In the genomic region with DNA sequence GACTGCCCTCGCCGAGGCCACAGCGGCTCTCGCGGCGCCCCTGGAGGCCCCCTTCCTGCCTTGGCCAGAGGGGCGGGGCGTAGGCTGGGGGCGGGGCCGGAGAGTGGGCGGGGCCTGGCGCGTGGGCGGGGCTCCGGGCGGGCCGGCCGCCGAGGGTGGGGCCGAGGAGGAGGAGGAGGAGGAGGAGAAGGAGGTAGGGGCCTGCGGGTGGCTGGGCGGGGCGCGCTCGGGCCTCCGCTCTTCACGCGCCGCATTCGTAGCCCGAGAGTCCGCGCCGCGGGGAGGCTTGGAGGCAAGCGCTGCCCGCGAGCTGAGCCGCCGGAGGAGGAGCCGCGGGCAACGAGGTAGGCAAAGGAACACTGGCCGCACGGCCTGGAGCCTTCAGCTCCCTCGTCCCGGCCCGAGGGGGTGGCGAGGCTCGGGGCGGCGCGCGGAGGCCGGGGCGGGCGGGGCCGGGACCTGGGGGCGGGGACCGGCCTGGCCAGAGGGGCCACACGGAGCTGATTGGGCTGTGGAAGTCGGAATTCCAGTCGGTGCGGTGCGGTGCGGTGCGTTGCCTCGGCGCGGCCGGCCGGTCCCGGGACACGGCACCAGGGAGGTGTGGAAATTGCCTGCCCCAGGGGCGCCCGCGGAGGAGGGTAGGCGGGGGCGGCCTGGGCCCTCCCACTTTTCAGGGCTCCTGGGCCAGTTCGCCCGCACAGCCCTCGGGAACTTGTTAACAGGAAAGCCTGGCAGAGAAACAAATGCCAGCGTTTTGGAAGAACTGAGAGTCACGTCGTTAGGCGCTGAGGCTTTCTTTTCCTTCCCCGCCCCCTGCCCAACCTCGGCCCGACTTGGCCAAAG, we compare ENCODE assay signal across 1 cellular context.
TF ChIP-seq lines count a peak whose summit lies in the region.

A gene with protein sequence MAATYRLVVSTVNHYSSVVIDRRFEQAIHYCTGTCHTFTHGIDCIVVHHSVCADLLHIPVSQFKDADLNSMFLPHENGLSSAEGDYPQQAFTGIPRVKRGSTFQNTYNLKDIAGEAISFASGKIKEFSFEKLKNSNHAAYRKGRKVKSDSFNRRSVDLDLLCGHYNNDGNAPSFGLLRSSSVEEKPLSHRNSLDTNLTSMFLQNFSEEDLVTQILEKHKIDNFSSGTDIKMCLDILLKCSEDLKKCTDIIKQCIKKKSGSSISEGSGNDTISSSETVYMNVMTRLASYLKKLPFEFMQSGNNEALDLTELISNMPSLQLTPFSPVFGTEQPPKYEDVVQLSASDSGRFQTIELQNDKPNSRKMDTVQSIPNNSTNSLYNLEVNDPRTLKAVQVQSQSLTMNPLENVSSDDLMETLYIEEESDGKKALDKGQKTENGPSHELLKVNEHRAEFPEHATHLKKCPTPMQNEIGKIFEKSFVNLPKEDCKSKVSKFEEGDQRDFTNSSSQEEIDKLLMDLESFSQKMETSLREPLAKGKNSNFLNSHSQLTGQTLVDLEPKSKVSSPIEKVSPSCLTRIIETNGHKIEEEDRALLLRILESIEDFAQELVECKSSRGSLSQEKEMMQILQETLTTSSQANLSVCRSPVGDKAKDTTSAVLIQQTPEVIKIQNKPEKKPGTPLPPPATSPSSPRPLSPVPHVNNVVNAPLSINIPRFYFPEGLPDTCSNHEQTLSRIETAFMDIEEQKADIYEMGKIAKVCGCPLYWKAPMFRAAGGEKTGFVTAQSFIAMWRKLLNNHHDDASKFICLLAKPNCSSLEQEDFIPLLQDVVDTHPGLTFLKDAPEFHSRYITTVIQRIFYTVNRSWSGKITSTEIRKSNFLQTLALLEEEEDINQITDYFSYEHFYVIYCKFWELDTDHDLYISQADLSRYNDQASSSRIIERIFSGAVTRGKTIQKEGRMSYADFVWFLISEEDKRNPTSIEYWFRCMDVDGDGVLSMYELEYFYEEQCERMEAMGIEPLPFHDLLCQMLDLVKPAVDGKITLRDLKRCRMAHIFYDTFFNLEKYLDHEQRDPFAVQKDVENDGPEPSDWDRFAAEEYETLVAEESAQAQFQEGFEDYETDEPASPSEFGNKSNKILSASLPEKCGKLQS (N-terminal part only) (plus strand): TSS at position 223 of the 843 bp plus-strand sequence. CDS start 35,771 bp downstream, outside the sequence.

TF ChIP-seq in SK-N-SH, 30 proteins besides CTCF, POLR2A, EP300 and RAD21 (continued from another document):
- TF ChIP-seq, protein P1, sequence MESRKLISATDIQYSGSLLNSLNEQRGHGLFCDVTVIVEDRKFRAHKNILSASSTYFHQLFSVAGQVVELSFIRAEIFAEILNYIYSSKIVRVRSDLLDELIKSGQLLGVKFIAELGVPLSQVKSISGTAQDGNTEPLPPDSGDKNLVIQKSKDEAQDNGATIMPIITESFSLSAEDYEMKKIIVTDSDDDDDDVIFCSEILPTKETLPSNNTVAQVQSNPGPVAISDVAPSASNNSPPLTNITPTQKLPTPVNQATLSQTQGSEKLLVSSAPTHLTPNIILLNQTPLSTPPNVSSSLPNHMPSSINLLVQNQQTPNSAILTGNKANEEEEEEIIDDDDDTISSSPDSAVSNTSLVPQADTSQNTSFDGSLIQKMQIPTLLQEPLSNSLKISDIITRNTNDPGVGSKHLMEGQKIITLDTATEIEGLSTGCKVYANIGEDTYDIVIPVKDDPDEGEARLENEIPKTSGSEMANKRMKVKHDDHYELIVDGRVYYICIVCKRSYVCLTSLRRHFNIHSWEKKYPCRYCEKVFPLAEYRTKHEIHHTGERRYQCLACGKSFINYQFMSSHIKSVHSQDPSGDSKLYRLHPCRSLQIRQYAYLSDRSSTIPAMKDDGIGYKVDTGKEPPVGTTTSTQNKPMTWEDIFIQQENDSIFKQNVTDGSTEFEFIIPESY (IDR thresholded peaks at IDR 0.05; ENCODE audit: borderline replicate concordance, low read depth): no peak
- TF ChIP-seq GABPA (IDR thresholded peaks at IDR 0.05; ENCODE audit: low read depth): no peak
- TF ChIP-seq NFIC (IDR thresholded peaks at IDR 0.05; ENCODE audit: borderline replicate concordance): no peak; the same call in 1 of the 2 replicates
- TF ChIP-seq MXI1 (IDR thresholded peaks at IDR 0.05; ENCODE audit: low read depth, low read length): no peak
- TF ChIP-seq RXRA (IDR thresholded peaks at IDR 0.05; ENCODE audit: borderline replicate concordance, low read depth): no peak
- TF ChIP-seq TEAD4 (IDR thresholded peaks at IDR 0.05; ENCODE audit: borderline replicate concordance, insufficient read depth): no peak
- peak; percentile 36; the same call in 1 of the 2 replicates for TF ChIP-seq POLR2AphosphoS5 (IDR thresholded peaks at IDR 0.05; ENCODE audit: low read depth, low read length)
- TF ChIP-seq ELF1 (IDR thresholded peaks at IDR 0.05): no peak
- TF ChIP-seq TCF12 (IDR thresholded peaks at IDR 0.05): no peak
- TF ChIP-seq CHD2 (IDR thresholded peaks at IDR 0.05; ENCODE audit: low read length, partially characterized antibody): no peak
- no peak for TF ChIP-seq FOXJ3 (CRISPR knock-in tag; IDR thresholded peaks at IDR 0.05)
- TF ChIP-seq EZH2phosphoT487 (IDR thresholded peaks at IDR 0.05; ENCODE audit: borderline replicate concordance, low read depth): no peak
- TF ChIP-seq, protein P2, sequence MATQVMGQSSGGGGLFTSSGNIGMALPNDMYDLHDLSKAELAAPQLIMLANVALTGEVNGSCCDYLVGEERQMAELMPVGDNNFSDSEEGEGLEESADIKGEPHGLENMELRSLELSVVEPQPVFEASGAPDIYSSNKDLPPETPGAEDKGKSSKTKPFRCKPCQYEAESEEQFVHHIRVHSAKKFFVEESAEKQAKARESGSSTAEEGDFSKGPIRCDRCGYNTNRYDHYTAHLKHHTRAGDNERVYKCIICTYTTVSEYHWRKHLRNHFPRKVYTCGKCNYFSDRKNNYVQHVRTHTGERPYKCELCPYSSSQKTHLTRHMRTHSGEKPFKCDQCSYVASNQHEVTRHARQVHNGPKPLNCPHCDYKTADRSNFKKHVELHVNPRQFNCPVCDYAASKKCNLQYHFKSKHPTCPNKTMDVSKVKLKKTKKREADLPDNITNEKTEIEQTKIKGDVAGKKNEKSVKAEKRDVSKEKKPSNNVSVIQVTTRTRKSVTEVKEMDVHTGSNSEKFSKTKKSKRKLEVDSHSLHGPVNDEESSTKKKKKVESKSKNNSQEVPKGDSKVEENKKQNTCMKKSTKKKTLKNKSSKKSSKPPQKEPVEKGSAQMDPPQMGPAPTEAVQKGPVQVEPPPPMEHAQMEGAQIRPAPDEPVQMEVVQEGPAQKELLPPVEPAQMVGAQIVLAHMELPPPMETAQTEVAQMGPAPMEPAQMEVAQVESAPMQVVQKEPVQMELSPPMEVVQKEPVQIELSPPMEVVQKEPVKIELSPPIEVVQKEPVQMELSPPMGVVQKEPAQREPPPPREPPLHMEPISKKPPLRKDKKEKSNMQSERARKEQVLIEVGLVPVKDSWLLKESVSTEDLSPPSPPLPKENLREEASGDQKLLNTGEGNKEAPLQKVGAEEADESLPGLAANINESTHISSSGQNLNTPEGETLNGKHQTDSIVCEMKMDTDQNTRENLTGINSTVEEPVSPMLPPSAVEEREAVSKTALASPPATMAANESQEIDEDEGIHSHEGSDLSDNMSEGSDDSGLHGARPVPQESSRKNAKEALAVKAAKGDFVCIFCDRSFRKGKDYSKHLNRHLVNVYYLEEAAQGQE (IDR thresholded peaks at IDR 0.05; ENCODE audit: low read depth, low read length): no peak
- no peak for TF ChIP-seq MEF2A (IDR thresholded peaks at IDR 0.05; ENCODE audit: borderline replicate concordance, low read depth)
- TF ChIP-seq RFX5 (IDR thresholded peaks at IDR 0.05; ENCODE audit: low read length): no peak
- TF ChIP-seq JUND (IDR thresholded peaks at IDR 0.05): no peak
- TF ChIP-seq, protein P3, sequence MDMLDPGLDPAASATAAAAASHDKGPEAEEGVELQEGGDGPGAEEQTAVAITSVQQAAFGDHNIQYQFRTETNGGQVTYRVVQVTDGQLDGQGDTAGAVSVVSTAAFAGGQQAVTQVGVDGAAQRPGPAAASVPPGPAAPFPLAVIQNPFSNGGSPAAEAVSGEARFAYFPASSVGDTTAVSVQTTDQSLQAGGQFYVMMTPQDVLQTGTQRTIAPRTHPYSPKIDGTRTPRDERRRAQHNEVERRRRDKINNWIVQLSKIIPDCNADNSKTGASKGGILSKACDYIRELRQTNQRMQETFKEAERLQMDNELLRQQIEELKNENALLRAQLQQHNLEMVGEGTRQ (IDR thresholded peaks at IDR 0.05; ENCODE audit: borderline replicate concordance, low read depth, low read length): no peak
- TF ChIP-seq FOXM1 (IDR thresholded peaks at IDR 0.05; ENCODE audit: low read depth): no peak
- 0 out of 2 replicates have a peak, but pooled peaks have one; percentile 6 for TF ChIP-seq FOSL2 (IDR thresholded peaks at IDR 0.05; ENCODE audit: borderline replicate concordance, low read depth)
- TF ChIP-seq RCOR1 (IDR thresholded peaks at IDR 0.05; ENCODE audit: low read length): 0 out of 2 replicates have a peak, but pooled peaks have one; percentile 18
- TF ChIP-seq, protein P4, sequence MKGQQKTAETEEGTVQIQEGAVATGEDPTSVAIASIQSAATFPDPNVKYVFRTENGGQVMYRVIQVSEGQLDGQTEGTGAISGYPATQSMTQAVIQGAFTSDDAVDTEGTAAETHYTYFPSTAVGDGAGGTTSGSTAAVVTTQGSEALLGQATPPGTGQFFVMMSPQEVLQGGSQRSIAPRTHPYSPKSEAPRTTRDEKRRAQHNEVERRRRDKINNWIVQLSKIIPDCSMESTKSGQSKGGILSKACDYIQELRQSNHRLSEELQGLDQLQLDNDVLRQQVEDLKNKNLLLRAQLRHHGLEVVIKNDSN (IDR thresholded peaks at IDR 0.05; ENCODE audit: borderline replicate concordance, low read depth): no peak
- TF ChIP-seq, protein P5, sequence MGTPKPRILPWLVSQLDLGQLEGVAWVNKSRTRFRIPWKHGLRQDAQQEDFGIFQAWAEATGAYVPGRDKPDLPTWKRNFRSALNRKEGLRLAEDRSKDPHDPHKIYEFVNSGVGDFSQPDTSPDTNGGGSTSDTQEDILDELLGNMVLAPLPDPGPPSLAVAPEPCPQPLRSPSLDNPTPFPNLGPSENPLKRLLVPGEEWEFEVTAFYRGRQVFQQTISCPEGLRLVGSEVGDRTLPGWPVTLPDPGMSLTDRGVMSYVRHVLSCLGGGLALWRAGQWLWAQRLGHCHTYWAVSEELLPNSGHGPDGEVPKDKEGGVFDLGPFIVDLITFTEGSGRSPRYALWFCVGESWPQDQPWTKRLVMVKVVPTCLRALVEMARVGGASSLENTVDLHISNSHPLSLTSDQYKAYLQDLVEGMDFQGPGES (IDR thresholded peaks at IDR 0.05; ENCODE audit: low read depth, low read length): no peak
- TF ChIP-seq NRF1 (IDR thresholded peaks at IDR 0.05; ENCODE audit: low read depth, low read length): no peak
- TF ChIP-seq, protein P6, sequence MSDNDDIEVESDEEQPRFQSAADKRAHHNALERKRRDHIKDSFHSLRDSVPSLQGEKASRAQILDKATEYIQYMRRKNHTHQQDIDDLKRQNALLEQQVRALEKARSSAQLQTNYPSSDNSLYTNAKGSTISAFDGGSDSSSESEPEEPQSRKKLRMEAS (IDR thresholded peaks at IDR 0.05; ENCODE audit: low read depth): no peak
- TF ChIP-seq YY1 (IDR thresholded peaks at IDR 0.05; ENCODE audit: low read depth): no peak
- no peak for TF ChIP-seq GATA2 (CRISPR knock-in tag; IDR thresholded peaks at IDR 0.05)
- peak; percentile 23; the same call in 1 of the 2 replicates for TF ChIP-seq TAF1 (IDR thresholded peaks at IDR 0.05; ENCODE audit: borderline replicate concordance, low read depth, low read length)
TF ChIP-seq in SK-N-SH: peak in this region for 5.
